Comparison of ENCODE assay signal across 1 cellular context in the genomic region with DNA sequence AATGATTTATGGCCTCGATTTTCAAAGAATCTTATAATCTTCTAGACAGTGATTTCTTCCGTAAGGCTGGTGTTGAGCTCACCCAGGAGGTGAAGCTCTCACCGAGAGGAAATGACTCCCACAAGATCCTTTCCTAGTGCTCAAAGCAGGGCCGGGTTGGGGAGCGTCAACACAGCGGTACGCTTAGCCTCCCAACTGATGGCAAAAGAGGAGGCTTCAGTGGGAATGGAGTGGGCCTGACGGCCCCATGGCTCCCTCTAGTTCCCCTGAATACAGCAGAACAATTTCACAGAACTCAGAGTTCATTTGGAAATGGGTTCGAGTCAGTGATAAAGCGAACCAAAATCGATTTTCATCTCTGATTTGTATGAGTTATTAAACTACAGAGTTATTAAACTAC.
TF ChIP-seq lines count a peak whose summit lies in the region.

No MANE protein-coding gene starts in this region.

TF ChIP-seq in GM23338, 12 proteins besides CTCF, POLR2A, EP300 and RAD21:
- TF ChIP-seq, protein P1, sequence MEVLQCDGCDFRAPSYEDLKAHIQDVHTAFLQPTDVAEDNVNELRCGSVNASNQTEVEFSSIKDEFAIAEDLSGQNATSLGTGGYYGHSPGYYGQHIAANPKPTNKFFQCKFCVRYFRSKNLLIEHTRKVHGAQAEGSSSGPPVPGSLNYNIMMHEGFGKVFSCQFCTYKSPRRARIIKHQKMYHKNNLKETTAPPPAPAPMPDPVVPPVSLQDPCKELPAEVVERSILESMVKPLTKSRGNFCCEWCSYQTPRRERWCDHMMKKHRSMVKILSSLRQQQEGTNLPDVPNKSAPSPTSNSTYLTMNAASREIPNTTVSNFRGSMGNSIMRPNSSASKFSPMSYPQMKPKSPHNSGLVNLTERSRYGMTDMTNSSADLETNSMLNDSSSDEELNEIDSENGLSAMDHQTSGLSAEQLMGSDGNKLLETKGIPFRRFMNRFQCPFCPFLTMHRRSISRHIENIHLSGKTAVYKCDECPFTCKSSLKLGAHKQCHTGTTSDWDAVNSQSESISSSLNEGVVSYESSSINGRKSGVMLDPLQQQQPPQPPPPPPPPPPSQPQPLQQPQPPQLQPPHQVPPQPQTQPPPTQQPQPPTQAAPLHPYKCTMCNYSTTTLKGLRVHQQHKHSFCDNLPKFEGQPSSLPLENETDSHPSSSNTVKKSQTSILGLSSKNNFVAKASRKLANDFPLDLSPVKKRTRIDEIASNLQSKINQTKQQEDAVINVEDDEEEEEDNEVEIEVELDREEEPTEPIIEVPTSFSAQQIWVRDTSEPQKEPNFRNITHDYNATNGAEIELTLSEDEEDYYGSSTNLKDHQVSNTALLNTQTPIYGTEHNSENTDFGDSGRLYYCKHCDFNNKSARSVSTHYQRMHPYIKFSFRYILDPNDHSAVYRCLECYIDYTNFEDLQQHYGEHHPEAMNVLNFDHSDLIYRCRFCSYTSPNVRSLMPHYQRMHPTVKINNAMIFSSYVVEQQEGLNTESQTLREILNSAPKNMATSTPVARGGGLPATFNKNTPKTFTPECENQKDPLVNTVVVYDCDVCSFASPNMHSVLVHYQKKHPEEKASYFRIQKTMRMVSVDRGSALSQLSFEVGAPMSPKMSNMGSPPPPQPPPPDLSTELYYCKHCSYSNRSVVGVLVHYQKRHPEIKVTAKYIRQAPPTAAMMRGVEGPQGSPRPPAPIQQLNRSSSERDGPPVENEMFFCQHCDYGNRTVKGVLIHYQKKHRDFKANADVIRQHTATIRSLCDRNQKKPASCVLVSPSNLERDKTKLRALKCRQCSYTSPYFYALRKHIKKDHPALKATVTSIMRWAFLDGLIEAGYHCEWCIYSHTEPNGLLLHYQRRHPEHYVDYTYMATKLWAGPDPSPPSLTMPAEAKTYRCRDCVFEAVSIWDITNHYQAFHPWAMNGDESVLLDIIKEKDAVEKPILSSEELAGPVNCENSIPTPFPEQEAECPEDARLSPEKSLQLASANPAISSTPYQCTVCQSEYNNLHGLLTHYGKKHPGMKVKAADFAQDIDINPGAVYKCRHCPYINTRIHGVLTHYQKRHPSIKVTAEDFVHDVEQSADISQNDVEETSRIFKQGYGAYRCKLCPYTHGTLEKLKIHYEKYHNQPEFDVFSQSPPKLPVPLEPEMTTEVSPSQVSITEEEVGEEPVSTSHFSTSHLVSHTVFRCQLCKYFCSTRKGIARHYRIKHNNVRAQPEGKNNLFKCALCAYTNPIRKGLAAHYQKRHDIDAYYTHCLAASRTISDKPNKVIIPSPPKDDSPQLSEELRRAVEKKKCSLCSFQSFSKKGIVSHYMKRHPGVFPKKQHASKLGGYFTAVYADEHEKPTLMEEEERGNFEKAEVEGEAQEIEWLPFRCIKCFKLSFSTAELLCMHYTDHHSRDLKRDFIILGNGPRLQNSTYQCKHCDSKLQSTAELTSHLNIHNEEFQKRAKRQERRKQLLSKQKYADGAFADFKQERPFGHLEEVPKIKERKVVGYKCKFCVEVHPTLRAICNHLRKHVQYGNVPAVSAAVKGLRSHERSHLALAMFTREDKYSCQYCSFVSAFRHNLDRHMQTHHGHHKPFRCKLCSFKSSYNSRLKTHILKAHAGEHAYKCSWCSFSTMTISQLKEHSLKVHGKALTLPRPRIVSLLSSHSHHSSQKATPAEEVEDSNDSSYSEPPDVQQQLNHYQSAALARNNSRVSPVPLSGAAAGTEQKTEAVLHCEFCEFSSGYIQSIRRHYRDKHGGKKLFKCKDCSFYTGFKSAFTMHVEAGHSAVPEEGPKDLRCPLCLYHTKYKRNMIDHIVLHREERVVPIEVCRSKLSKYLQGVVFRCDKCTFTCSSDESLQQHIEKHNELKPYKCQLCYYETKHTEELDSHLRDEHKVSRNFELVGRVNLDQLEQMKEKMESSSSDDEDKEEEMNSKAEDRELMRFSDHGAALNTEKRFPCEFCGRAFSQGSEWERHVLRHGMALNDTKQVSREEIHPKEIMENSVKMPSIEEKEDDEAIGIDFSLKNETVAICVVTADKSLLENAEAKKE (CRISPR knock-in tag; IDR thresholded peaks at IDR 0.05), result no peak
- TF ChIP-seq EZH2phosphoT487 (IDR thresholded peaks at IDR 0.05; ENCODE audit: unreplicated experiment), result no peak
- TF ChIP-seq, protein P2, sequence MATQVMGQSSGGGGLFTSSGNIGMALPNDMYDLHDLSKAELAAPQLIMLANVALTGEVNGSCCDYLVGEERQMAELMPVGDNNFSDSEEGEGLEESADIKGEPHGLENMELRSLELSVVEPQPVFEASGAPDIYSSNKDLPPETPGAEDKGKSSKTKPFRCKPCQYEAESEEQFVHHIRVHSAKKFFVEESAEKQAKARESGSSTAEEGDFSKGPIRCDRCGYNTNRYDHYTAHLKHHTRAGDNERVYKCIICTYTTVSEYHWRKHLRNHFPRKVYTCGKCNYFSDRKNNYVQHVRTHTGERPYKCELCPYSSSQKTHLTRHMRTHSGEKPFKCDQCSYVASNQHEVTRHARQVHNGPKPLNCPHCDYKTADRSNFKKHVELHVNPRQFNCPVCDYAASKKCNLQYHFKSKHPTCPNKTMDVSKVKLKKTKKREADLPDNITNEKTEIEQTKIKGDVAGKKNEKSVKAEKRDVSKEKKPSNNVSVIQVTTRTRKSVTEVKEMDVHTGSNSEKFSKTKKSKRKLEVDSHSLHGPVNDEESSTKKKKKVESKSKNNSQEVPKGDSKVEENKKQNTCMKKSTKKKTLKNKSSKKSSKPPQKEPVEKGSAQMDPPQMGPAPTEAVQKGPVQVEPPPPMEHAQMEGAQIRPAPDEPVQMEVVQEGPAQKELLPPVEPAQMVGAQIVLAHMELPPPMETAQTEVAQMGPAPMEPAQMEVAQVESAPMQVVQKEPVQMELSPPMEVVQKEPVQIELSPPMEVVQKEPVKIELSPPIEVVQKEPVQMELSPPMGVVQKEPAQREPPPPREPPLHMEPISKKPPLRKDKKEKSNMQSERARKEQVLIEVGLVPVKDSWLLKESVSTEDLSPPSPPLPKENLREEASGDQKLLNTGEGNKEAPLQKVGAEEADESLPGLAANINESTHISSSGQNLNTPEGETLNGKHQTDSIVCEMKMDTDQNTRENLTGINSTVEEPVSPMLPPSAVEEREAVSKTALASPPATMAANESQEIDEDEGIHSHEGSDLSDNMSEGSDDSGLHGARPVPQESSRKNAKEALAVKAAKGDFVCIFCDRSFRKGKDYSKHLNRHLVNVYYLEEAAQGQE (IDR thresholded peaks at IDR 0.05; ENCODE audit: unreplicated experiment), result no peak
